19 cellular contexts compared by ENCODE assay signal in genomic region chr9:133512253-133513213, GRCh38. TPM values are rescaled to one million over a fixed set of nuclear protein-coding genes. Genes with fewer than 3 reads are reported as not detected.
DNase-seq lines count a peak whose midpoint lies in the region; ATAC-seq and TF ChIP-seq lines count a peak whose summit lies in the region.
"Had no signal": no experiment of that assay in that cellular context is flagged by ENCODE, and none has a peak within 500 bp of the region (broad histone marks: within the 10 kb centered on the region; RNA-seq: fewer than 3 reads in every experiment).

No MANE protein-coding gene starts in this region.

- no peaks in the 10 kb centered on the region for H3K79me2 ChIP-seq in osteoblast (ENCODE audit: insufficient read depth, low read length)

- H3K27ac Mint-ChIP-seq in activated CD8-positive, alpha-beta T cell treated with anti-CD3 and anti-CD28 coated beads, Interleukin-2, amount 10 ng/mL, durations not matched to agents 7 days and 5 days = no peak overlapping the region
- H3K27ac Mint-ChIP-seq: T-helper 1 cell treated with Interleukin-12 subunit alpha and Interleukin-12 subunit beta and Interleukin-4 antibody, amounts not matched to agents 30 μg/mL and 1 μg/mL, for 36 hours had no signal

- H3K9me3 ChIP-seq in WERI-Rb-1 (ENCODE audit: severe bottlenecking) (no peaks in the 10 kb centered on the region), osteoblast (ENCODE audit: low read depth, low read length) (no peaks in the 10 kb centered on the region)

- no peak overlapping the region for H2AFZ ChIP-seq in osteoblast (ENCODE audit: low read length)

- H3K4me3 Mint-ChIP-seq in activated CD8-positive, alpha-beta T cell treated with anti-CD3 and anti-CD28 coated beads, Interleukin-2, amount 10 ng/mL, durations not matched to agents 7 days and 5 days = no peak overlapping the region
- H3K4me3 Mint-ChIP-seq: T-helper 1 cell treated with Interleukin-12 subunit alpha and Interleukin-12 subunit beta and Interleukin-4 antibody, amounts not matched to agents 30 μg/mL and 1 μg/mL, for 36 hours had no signal

- H3K9me3 Mint-ChIP-seq in activated CD8-positive, alpha-beta T cell treated with anti-CD3 and anti-CD28 coated beads, Interleukin-2, amount 10 ng/mL, durations not matched to agents 7 days and 5 days (ENCODE audit: insufficient read depth) = no peaks in the 10 kb centered on the region
- H3K9me3 Mint-ChIP-seq: T-helper 1 cell treated with Interleukin-12 subunit alpha and Interleukin-12 subunit beta and Interleukin-4 antibody, amounts not matched to agents 30 μg/mL and 1 μg/mL, for 36 hours had no signal

- DNase-seq in DMS53 (lab: John Stamatoyannopoulos, UW) (peak; percentile 61), DMS53 treated with DMSO at 0.1 percent for 48 hours (lab: John Stamatoyannopoulos, UW; ENCODE audit: unreplicated experiment) (no peak), COLO668 (lab: John Stamatoyannopoulos, UW; ENCODE audit: unreplicated experiment) (peak; percentile 56), WERI-Rb-1 (peak; percentile 43), osteoblast (ENCODE audit: insufficient read length, low spot score, missing footprints) (peak; percentile 59)
- DNase-seq in activated CD8-positive, alpha-beta T cell treated with anti-CD3 and anti-CD28 coated beads, Interleukin-2, amount 10 ng/mL, durations not matched to agents 7 days and 5 days = no peak
- DNase-seq: C1 segment of cervical spinal cord, DND-41, GDM1, H7, NCI-H146, NCI-H226, NCI-H526 treated with DMSO at 0.1 percent for 48 hours, PC-3 had no signal

- POLR2A ChIA-PET in activated CD8-positive, alpha-beta T cell treated with anti-CD3 and anti-CD28 coated beads, Interleukin-2, amount 10 ng/mL, durations not matched to agents 7 days and 5 days (lab: Charles Lee) = no interaction called here

- H3K36me3 ChIP-seq in WERI-Rb-1 = no peaks in the 10 kb centered on the region
- no peaks in the 10 kb centered on the region for H3K36me3 ChIP-seq in osteoblast (ENCODE audit: insufficient read depth, low read length)

- no peaks in the 10 kb centered on the region for H3K27me3 ChIP-seq in WERI-Rb-1 (ENCODE audit: insufficient read depth, low read depth, severe bottlenecking)
- peaks cover 9% of the 10 kb centered on the region for H3K27me3 ChIP-seq in osteoblast (ENCODE audit: insufficient read depth, low read length)

- ATAC-seq in activated CD8-positive, alpha-beta T cell treated with anti-CD3 and anti-CD28 coated beads, Interleukin-2, amount 10 ng/mL, durations not matched to agents 7 days and 5 days = no peak
- no peak for ATAC-seq in HG03135 (IDR thresholded peaks at IDR 0.05; ENCODE audit: unreplicated experiment)
- no peak for ATAC-seq in HG02678 (IDR thresholded peaks at IDR 0.05; ENCODE audit: unreplicated experiment)
- ATAC-seq: PC-3 had no signal

- H3K4me2 ChIP-seq in osteoblast (ENCODE audit: insufficient read depth, low read length) = no peak overlapping the region

- H3K4me3 ChIP-seq in WERI-Rb-1 (ENCODE audit: low read depth, low read length) = no peak overlapping the region
- H3K4me3 ChIP-seq in osteoblast (ENCODE audit: insufficient read depth, low read length) = no peak overlapping the region

- CTCF ChIA-PET in activated CD8-positive, alpha-beta T cell treated with anti-CD3 and anti-CD28 coated beads, Interleukin-2, amount 10 ng/mL, durations not matched to agents 7 days and 5 days (lab: Charles Lee) = no interaction called here

- no peaks in the 10 kb centered on the region for H4K20me1 ChIP-seq in osteoblast (ENCODE audit: insufficient read depth, low read length)

- H3K4me1 Mint-ChIP-seq in activated CD8-positive, alpha-beta T cell treated with anti-CD3 and anti-CD28 coated beads, Interleukin-2, amount 10 ng/mL, durations not matched to agents 7 days and 5 days (ENCODE audit: low read depth) = peaks cover 17% of the 10 kb centered on the region

- TF ChIP-seq CTCF in WERI-Rb-1 (IDR thresholded peaks at IDR 0.05; ENCODE audit: low read depth, low read length) = peak; percentile 23; the same call in 1 of the 2 replicates
- TF ChIP-seq CTCF in osteoblast (IDR thresholded peaks at IDR 0.05; ENCODE audit: extremely low read depth, low read depth, low read length) = no peak

- H3K27ac ChIP-seq in WERI-Rb-1 = peak overlapping the region; percentile 53
- H3K27ac ChIP-seq in osteoblast (ENCODE audit: low read depth, low read length) = no peak overlapping the region

- H3K27me3 Mint-ChIP-seq in activated CD8-positive, alpha-beta T cell treated with anti-CD3 and anti-CD28 coated beads, Interleukin-2, amount 10 ng/mL, durations not matched to agents 7 days and 5 days (ENCODE audit: low read depth) = no peaks in the 10 kb centered on the region

- no peaks in the 10 kb centered on the region for H3K36me3 Mint-ChIP-seq in activated CD8-positive, alpha-beta T cell treated with anti-CD3 and anti-CD28 coated beads, Interleukin-2, amount 10 ng/mL, durations not matched to agents 7 days and 5 days (ENCODE audit: low read depth)

- peaks cover 14% of the 10 kb centered on the region for H3K4me1 ChIP-seq in osteoblast (ENCODE audit: insufficient read depth, low read length)

RNA-seq across cellular contexts. Expression of gene MYMK, which starts 12.2 kb away (rescaled TPM):
- total RNA-seq in osteoblast = not detected in 2 replicates
- not detected for total RNA-seq in activated CD8-positive, alpha-beta T cell treated with anti-CD3 and anti-CD28 coated beads, Interleukin-2, amount 10 ng/mL, durations not matched to agents 7 days and 5 days
- total RNA-seq: A172, H7, HT1080, PC-3 had no signal

RNA-seq across cellular contexts. Expression of gene ADAMTSL2, which starts 22.0 kb away (rescaled TPM):
- total RNA-seq in osteoblast = under 0.01 and 0.29 TPM in 2 replicates
- total RNA-seq in activated CD8-positive, alpha-beta T cell treated with anti-CD3 and anti-CD28 coated beads, Interleukin-2, amount 10 ng/mL, durations not matched to agents 7 days and 5 days = not detected
- total RNA-seq: HT1080, PC-3 had no signal

RNA-seq across cellular contexts. Expression of gene SLC2A6, which starts 33.6 kb away (rescaled TPM):
- total RNA-seq in osteoblast = 25.3 TPM in 2 replicates
- 10 to 100 TPM; 14.1 to 17.0 TPM for total RNA-seq in activated CD8-positive, alpha-beta T cell treated with anti-CD3 and anti-CD28 coated beads, Interleukin-2, amount 10 ng/mL, durations not matched to agents 7 days and 5 days

RNA-seq across cellular contexts. Expression of gene CACFD1, which starts 52.8 kb away (rescaled TPM):
- 8.0 and 9.0 TPM in 2 replicates for total RNA-seq in osteoblast
- 1 to 10 TPM; 1.3 to 2.4 TPM for total RNA-seq in activated CD8-positive, alpha-beta T cell treated with anti-CD3 and anti-CD28 coated beads, Interleukin-2, amount 10 ng/mL, durations not matched to agents 7 days and 5 days

Comparison
In these comparisons a context has a peak if more than half of its experiments do, and no peak if none do; other contexts are left out.
1. DNase-seq: peak in DMS53 (single experiment), COLO668 (single experiment), WERI-Rb-1 (single experiment) and osteoblast (single experiment); none in DMS53 treated with DMSO at 0.1 percent for 48 hours (single experiment) and activated CD8-positive, alpha-beta T cell treated with anti-CD3 and anti-CD28 coated beads, Interleukin-2, amount 10 ng/mL, durations not matched to agents 7 days and 5 days (single experiment).